11 cellular contexts compared by ENCODE assay signal in the genomic region with DNA sequence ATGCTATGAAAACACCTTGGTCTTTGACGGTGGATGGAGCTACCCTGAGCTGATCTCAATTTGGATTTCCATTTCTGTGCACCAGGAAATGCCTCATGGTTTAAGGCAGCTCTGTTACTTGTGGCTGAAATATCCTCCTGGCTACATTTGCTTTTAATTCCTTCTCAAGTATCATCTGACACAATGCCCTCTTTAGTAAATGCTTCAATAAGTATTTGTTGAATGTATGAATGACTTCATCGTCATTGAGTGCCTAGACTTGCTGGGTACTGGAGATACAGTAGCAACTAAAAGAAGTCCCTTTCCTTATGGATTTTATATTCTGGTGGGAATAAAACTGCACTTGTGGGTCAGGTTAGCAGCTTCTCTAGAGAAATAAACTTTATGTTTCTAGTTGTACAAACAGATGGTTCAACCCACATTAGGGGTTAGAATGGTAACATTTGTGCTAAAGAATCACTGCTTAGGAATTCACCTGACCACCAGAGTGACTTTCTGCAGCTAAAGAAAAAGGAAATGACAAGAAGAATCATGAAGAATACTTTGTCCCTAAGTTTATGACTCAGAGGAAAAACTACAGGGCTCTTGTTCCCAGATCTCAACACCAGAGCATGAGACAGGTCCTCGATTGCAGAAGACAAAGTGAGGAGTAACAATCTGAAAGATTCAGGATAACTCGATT. TPM values are rescaled to one million over a fixed set of nuclear protein-coding genes. Genes with fewer than 3 reads are reported as not detected.
DNase-seq lines count a peak whose midpoint lies in the region; ATAC-seq and TF ChIP-seq lines count a peak whose summit lies in the region.
"Had no signal": no experiment of that assay in that cellular context is flagged by ENCODE, and none has a peak within 500 bp of the region (broad histone marks: within the 10 kb centered on the region; RNA-seq: fewer than 3 reads in every experiment).

No MANE protein-coding gene starts in this region.

- peak overlapping the region; percentile 11; the same call in 1 of the 2 replicates for H3K9ac ChIP-seq in OCI-LY3 (ENCODE audit: low read length)

- H3K4me3 Mint-ChIP-seq in stimulated activated naive CD8-positive, alpha-beta T cell treated with anti-CD3 and anti-CD28 coated beads, Interleukin-15, amount 100 ng/mL, for 72 hours = no peak overlapping the region
- H3K4me3 Mint-ChIP-seq: CD14-positive monocyte, mesothelial cell of epicardium had no signal

- no peaks in the 10 kb centered on the region for H4K20me1 ChIP-seq in OCI-LY3 (ENCODE audit: insufficient read depth, low read length)

- DNase-seq in activated naive CD4-positive, alpha-beta T cell treated with anti-CD3 and anti-CD28 coated beads, Interleukin-2, amount 50 U/mL, for 72 hours (ENCODE audit: low spot score in 2 of 2) = no peak
- no peak for DNase-seq in activated naive CD4-positive, alpha-beta T cell (lab: John Stamatoyannopoulos, UW)
- DNase-seq in epithelial cell of prostate (ENCODE audit: low read depth, low spot score) = no peak
- no peak for DNase-seq in stimulated activated naive CD8-positive, alpha-beta T cell treated with anti-CD3 and anti-CD28 coated beads, Interleukin-15, amount 100 ng/mL, for 72 hours
- no peak for DNase-seq in activated effector memory CD4-positive, alpha-beta T cell treated with anti-CD3 and anti-CD28 coated beads, Interleukin-2, amount 50 U/mL, for 16 hours
- DNase-seq: effector memory CD4-positive, alpha-beta T cell had no signal

- no peak overlapping the region; the same call in 1 of the 2 replicates for H2AFZ ChIP-seq in OCI-LY3 (ENCODE audit: low read depth, low read length)

- H3K4me3 ChIP-seq in OCI-LY3 (ENCODE audit: low read length) = no peak overlapping the region

- no peaks in the 10 kb centered on the region for H3K9me3 ChIP-seq in OCI-LY3 (ENCODE audit: insufficient read depth, low read length)

- H3K27me3 ChIP-seq in OCI-LY3 (ENCODE audit: low read depth, low read length) = no peaks in the 10 kb centered on the region

- no peaks in the 10 kb centered on the region for H3K79me2 ChIP-seq in OCI-LY3 (ENCODE audit: low read length)

- H3K4me1 Mint-ChIP-seq in stimulated activated naive CD8-positive, alpha-beta T cell treated with anti-CD3 and anti-CD28 coated beads, Interleukin-15, amount 100 ng/mL, for 72 hours = peaks cover 31% of the 10 kb centered on the region
- H3K4me1 Mint-ChIP-seq: mesothelial cell of epicardium had no signal

- peaks cover 11 to 35% of the 10 kb centered on the region in 2 donors for H3K9me3 Mint-ChIP-seq in activated naive CD4-positive, alpha-beta T cell treated with anti-CD3 and anti-CD28 coated beads, Interleukin-2, amount 50 U/mL, for 72 hours
- peaks cover 12 to 31% of the 10 kb centered on the region in 2 donors for H3K9me3 Mint-ChIP-seq in stimulated activated naive CD8-positive, alpha-beta T cell treated with anti-CD3 and anti-CD28 coated beads, Interleukin-15, amount 100 ng/mL, for 72 hours

- peaks cover 46% of the 10 kb centered on the region for H3K4me1 ChIP-seq in OCI-LY3 (ENCODE audit: low read length)

- no peak overlapping the region for H3K27ac ChIP-seq in OCI-LY3 (ENCODE audit: low read length)
- H3K27ac ChIP-seq in epithelial cell of prostate = peak overlapping the region; percentile 58

- no peaks in the 10 kb centered on the region for H3K36me3 ChIP-seq in OCI-LY3 (replicated peaks; ENCODE audit: low read depth, low read length)

- peaks cover 17 to 34% of the 10 kb centered on the region in 2 donors for H3K36me3 Mint-ChIP-seq in activated naive CD4-positive, alpha-beta T cell treated with anti-CD3 and anti-CD28 coated beads, Interleukin-2, amount 50 U/mL, for 72 hours
- H3K36me3 Mint-ChIP-seq: CD14-positive monocyte had no signal

- H3K4me2 ChIP-seq in OCI-LY3 (ENCODE audit: low read length) = peak overlapping the region; percentile 30

- peaks cover 8% of the 10 kb centered on the region for H3K27me3 Mint-ChIP-seq in stimulated activated naive CD8-positive, alpha-beta T cell treated with anti-CD3 and anti-CD28 coated beads, Interleukin-15, amount 100 ng/mL, for 72 hours

- no peak for TF ChIP-seq CTCF in OCI-LY3 (IDR thresholded peaks at IDR 0.05; ENCODE audit: low read depth, low read length)

- peak overlapping the region in 1 of 2 donors; percentile 73 for H3K27ac Mint-ChIP-seq in activated naive CD4-positive, alpha-beta T cell treated with anti-CD3 and anti-CD28 coated beads, Interleukin-2, amount 50 U/mL, for 72 hours
- peak overlapping the region in 1 of 2 donors; percentile 49 for H3K27ac Mint-ChIP-seq in stimulated activated naive CD8-positive, alpha-beta T cell treated with anti-CD3 and anti-CD28 coated beads, Interleukin-15, amount 100 ng/mL, for 72 hours
- H3K27ac Mint-ChIP-seq: CD14-positive monocyte, mesothelial cell of epicardium had no signal

- ATAC-seq in activated naive CD4-positive, alpha-beta T cell treated with anti-CD3 and anti-CD28 coated beads, Interleukin-2, amount 50 U/mL, for 72 hours = peak; percentile 54 to 73
- ATAC-seq in stimulated activated naive CD8-positive, alpha-beta T cell treated with anti-CD3 and anti-CD28 coated beads, Interleukin-15, amount 100 ng/mL, for 72 hours = peak; percentile 40
- ATAC-seq in HG02763 (IDR thresholded peaks at IDR 0.05; ENCODE audit: unreplicated experiment) = no peak
- no peak for ATAC-seq in HG03442 (IDR thresholded peaks at IDR 0.05; ENCODE audit: unreplicated experiment)

RNA-seq across cellular contexts. Expression of a gene that starts 21.8 kb away (rescaled TPM):
- total RNA-seq in activated naive CD4-positive, alpha-beta T cell treated with anti-CD3 and anti-CD28 coated beads, Interleukin-2, amount 50 U/mL, for 72 hours = 10 to 100 TPM; 37.9 to 65.1 TPM

Comparison
In these comparisons a context has a peak if more than half of its experiments do, and no peak if none do; other contexts are left out.
1. ATAC-seq: peak in activated naive CD4-positive, alpha-beta T cell treated with anti-CD3 and anti-CD28 coated beads, Interleukin-2, amount 50 U/mL, for 72 hours (2 of 2) and stimulated activated naive CD8-positive, alpha-beta T cell treated with anti-CD3 and anti-CD28 coated beads, Interleukin-15, amount 100 ng/mL, for 72 hours (single experiment); none in HG02763 (single experiment) and HG03442 (single experiment).